Comparison of ENCODE assay signal across 9 cellular contexts in the genomic region with DNA sequence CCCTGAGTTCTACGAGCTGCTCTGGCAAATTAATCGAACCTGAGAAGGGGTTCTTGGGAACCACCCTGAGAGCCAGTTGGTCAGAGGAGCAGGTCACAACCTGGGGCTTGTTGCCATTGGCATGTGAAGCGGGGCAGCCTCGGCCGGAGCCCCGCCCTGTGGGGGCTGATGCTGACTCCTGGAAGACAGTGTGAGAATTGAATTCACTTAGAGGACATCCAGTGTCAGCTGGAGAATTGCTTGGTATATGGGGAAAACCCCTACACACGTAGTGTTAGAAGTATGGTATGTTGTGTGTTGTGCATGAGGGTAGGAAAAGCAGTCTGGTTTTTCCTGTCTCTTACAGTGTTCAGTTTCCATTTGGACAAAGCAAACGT. TPM values are rescaled to one million over a fixed set of nuclear protein-coding genes. Genes with fewer than 3 reads are reported as not detected.
DNase-seq lines count a peak whose midpoint lies in the region; ATAC-seq and TF ChIP-seq lines count a peak whose summit lies in the region.
"Had no signal": no experiment of that assay in that cellular context is flagged by ENCODE, and none has a peak within 500 bp of the region (broad histone marks: within the 10 kb centered on the region; RNA-seq: fewer than 3 reads in every experiment).

No MANE protein-coding gene starts in this region.

- peak overlapping the region; percentile 80 for H3K4me2 ChIP-seq in SU-DHL-6 (ENCODE audit: low read depth, low read length, poor library complexity, severe bottlenecking)

- H2AFZ ChIP-seq in SU-DHL-6 (ENCODE audit: low read depth, low read length, severe bottlenecking) = no peak overlapping the region

- peaks cover 64% of the 10 kb centered on the region for H3F3A ChIP-seq in SU-DHL-6 (ENCODE audit: insufficient read depth)

- H3K4me3 ChIP-seq in SU-DHL-6 (ENCODE audit: insufficient read depth, low read length, poor library complexity, severe bottlenecking) (peak overlapping the region; percentile 31), iPS-18c (ENCODE audit: insufficient read depth, low read depth, low read length) (peak overlapping the region; percentile 36; the same call in 1 of the 2 replicates), thoracic aorta (peak overlapping the region; percentile 57)

- H3K36me3 ChIP-seq in ES-I3 (ENCODE audit: insufficient read depth, low read length) (no peaks in the 10 kb centered on the region; the same call in 1 of the 2 replicates), SU-DHL-6 (ENCODE audit: low read length) (0 out of 2 replicates have a peak, but pooled peaks cover 2% of the 10 kb centered on the region), thoracic aorta (no peaks in the 10 kb centered on the region)

- H3K27me3 ChIP-seq in SU-DHL-6 (ENCODE audit: low read length) (no peaks in the 10 kb centered on the region), thoracic aorta (replicated peaks; ENCODE audit: insufficient read depth) (no peaks in the 10 kb centered on the region)

- H3K27ac ChIP-seq in SU-DHL-6 (ENCODE audit: low read depth, low read length) = peak overlapping the region; percentile 93
- peak overlapping the region in 1 of 2 donors; percentile 36 for H3K27ac ChIP-seq in thoracic aorta

- TF ChIP-seq CTCF in SU-DHL-6 (IDR thresholded peaks at IDR 0.05; ENCODE audit: insufficient read depth, low read length, poor library complexity, severe bottlenecking) (no peak), thoracic aorta (IDR thresholded peaks at IDR 0.05) (no peak)

- DNase-seq in thoracic aorta (ENCODE audit: low spot score) (no peak), NCI-H2081 treated with DMSO at 0.1 percent for 48 hours (lab: John Stamatoyannopoulos, UW) (no peak), cortex of kidney (lab: John Stamatoyannopoulos, UW) (no peak)
- no peak for DNase-seq in activated CD4-positive, CD25-positive, alpha-beta regulatory T cell treated with anti-CD3 and anti-CD28 coated beads, Interleukin-2, amount 50 U/mL, for 72 hours

- peak; percentile 29 for ATAC-seq in GM21786 (IDR thresholded peaks at IDR 0.05; ENCODE audit: unreplicated experiment)
- ATAC-seq in thoracic aorta (ENCODE audit: insufficient number of reproducible peaks, low FRiP score, low read depth) = no peak
- ATAC-seq: HCT116 had no signal

- H3K79me2 ChIP-seq in SU-DHL-6 (ENCODE audit: insufficient read depth, low read length) = peaks cover 21% of the 10 kb centered on the region; the same call in 1 of the 2 replicates

- H3K9ac ChIP-seq in ES-I3 (ENCODE audit: low read depth, low read length) = peak overlapping the region; percentile 46; the same call in 1 of the 2 replicates
- peak overlapping the region; percentile 54 for H3K9ac ChIP-seq in SU-DHL-6 (ENCODE audit: low read length)

- H4K20me1 ChIP-seq in SU-DHL-6 (ENCODE audit: low read depth, low read length) = no peaks in the 10 kb centered on the region

- no peaks in the 10 kb centered on the region for H3K9me2 ChIP-seq in SU-DHL-6 (replicated peaks; ENCODE audit: insufficient read depth, low read length)

- H3K9me3 ChIP-seq in ES-I3 (ENCODE audit: control insufficient read depth, insufficient read depth, low read length) (no peaks in the 10 kb centered on the region), SU-DHL-6 (ENCODE audit: insufficient read depth, low read length) (no peaks in the 10 kb centered on the region), iPS-18c (ENCODE audit: control insufficient read depth, insufficient read depth, low read length) (no peaks in the 10 kb centered on the region), thoracic aorta (no peaks in the 10 kb centered on the region)

- H3K4me1 ChIP-seq in ES-I3 (ENCODE audit: insufficient read depth, low read length) (peaks cover 16% of the 10 kb centered on the region), thoracic aorta (ENCODE audit: control insufficient read depth in 1 of 2, low read depth in 2 of 2) (peaks cover 0 to 16% of the 10 kb centered on the region in 2 donors)

RNA-seq across cellular contexts. Expression of gene SLC37A1, which starts 11.6 kb away (rescaled TPM):
- total RNA-seq in thoracic aorta = 1 to 10 TPM; 6.6 to 9.6 TPM

RNA-seq across cellular contexts. Expression of gene RSPH1, which starts 29.2 kb away (rescaled TPM):
- total RNA-seq in thoracic aorta = under 1 TPM in 1 of 2 donors, not detected in 1; 0.27 TPM
